Comparison of ENCODE assay signal across 1 cellular context in the genomic region with DNA sequence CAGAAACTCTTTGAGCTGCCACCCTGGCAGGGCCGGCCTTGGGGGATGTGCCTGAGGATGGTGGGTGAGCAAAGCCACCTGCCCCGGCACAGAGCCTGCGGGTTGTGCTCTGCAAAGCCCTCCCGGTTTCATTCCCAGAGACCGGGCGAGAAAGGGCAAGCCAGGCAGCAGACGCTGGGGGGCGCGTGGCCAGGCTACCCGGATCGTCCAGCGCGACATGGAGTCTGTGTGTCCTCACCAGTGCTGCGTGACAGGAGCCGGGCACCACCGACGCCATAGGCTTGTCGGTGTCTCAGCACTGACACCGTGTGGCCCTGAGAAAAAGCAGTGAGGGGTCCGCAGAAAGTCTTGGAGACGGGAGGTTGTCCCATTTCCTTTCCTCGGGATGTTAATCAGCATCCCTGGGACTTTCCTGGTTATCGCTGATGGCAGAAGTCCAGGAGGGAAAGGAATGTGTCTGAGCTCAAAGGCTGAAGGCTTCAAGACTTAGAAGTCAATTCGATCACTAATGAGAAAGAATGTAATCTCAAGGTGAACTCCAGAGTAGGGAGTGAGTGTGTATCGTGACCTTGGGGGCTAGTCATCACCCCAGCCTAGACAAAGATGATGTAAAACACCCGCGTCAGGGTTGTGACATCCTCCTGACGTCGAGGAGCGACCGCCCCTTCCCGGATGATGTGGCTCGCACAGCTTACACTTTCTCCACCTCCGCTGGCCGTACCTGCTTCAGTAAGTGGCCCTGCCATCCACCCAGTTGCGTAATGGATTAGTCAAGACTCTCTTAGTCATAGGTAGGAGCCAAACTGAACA.
A peak's percentile ranks its signal among the peaks of the same experiment; 100 is the strongest.
TF ChIP-seq lines count a peak whose summit lies in the region.

No MANE protein-coding gene starts in this region.

TF ChIP-seq in HepG2, 621 proteins besides CTCF, POLR2A, EP300 and RAD21 (continued from another document and continues in another):
- TF ChIP-seq, protein P1, sequence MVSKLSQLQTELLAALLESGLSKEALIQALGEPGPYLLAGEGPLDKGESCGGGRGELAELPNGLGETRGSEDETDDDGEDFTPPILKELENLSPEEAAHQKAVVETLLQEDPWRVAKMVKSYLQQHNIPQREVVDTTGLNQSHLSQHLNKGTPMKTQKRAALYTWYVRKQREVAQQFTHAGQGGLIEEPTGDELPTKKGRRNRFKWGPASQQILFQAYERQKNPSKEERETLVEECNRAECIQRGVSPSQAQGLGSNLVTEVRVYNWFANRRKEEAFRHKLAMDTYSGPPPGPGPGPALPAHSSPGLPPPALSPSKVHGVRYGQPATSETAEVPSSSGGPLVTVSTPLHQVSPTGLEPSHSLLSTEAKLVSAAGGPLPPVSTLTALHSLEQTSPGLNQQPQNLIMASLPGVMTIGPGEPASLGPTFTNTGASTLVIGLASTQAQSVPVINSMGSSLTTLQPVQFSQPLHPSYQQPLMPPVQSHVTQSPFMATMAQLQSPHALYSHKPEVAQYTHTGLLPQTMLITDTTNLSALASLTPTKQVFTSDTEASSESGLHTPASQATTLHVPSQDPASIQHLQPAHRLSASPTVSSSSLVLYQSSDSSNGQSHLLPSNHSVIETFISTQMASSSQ (IDR thresholded peaks at IDR 0.05; ENCODE audit: low read depth), result no peak
- TF ChIP-seq, protein P1 (CRISPR knock-in tag; IDR thresholded peaks at IDR 0.05; ENCODE audit: borderline replicate concordance), result no peak; the same call in 1 of the 2 replicates
- TF ChIP-seq ZNF468 (CRISPR knock-in tag; IDR thresholded peaks at IDR 0.05) (no peak), HMGA1 (CRISPR knock-in tag; conservative IDR thresholded peaks at IDR 0.05) (no peak), ZNF331 (CRISPR knock-in tag; IDR thresholded peaks at IDR 0.05) (peak; percentile 99), ZNF451 (CRISPR knock-in tag; IDR thresholded peaks at IDR 0.05) (peak; percentile 31; the same call in 1 of the 2 replicates), TP53 (CRISPR knock-in tag; conservative IDR thresholded peaks at IDR 0.05) (no peak), HNRNPL (IDR thresholded peaks at IDR 0.05; ENCODE audit: low read depth, low read length) (peak; percentile 86), ZNF547 (CRISPR knock-in tag; IDR thresholded peaks at IDR 0.05) (peak; percentile 56; the same call in 1 of the 2 replicates), ZNF292 (CRISPR knock-in tag; IDR thresholded peaks at IDR 0.05; ENCODE audit: borderline replicate concordance, low read depth) (peak; percentile 27; the same call in 1 of the 2 replicates), CC2D1A (CRISPR knock-in tag; IDR thresholded peaks at IDR 0.05) (no peak), SALL1 (CRISPR knock-in tag; IDR thresholded peaks at IDR 0.05) (peak; percentile 48), NFIB (CRISPR knock-in tag; IDR thresholded peaks at IDR 0.05; ENCODE audit: borderline replicate concordance) (no peak), SP2 (CRISPR knock-in tag; IDR thresholded peaks at IDR 0.05) (no peak), HNRNPLL (IDR thresholded peaks at IDR 0.05; ENCODE audit: low read depth, low read length, poor library complexity, severe bottlenecking) (peak; percentile 37), ELF3 (CRISPR knock-in tag; IDR thresholded peaks at IDR 0.05) (peak; percentile 40; the same call in 1 of the 2 replicates), SOX6 (IDR thresholded peaks at IDR 0.05) (no peak), SOX6 (CRISPR knock-in tag; IDR thresholded peaks at IDR 0.05) (peak; percentile 50), ARNT2 (CRISPR knock-in tag; IDR thresholded peaks at IDR 0.05; ENCODE audit: low read depth) (peak; percentile 65; the same call in 1 of the 2 replicates), ZNF816 (CRISPR knock-in tag; IDR thresholded peaks at IDR 0.05; ENCODE audit: borderline replicate concordance) (no peak)
- TF ChIP-seq, protein P2, sequence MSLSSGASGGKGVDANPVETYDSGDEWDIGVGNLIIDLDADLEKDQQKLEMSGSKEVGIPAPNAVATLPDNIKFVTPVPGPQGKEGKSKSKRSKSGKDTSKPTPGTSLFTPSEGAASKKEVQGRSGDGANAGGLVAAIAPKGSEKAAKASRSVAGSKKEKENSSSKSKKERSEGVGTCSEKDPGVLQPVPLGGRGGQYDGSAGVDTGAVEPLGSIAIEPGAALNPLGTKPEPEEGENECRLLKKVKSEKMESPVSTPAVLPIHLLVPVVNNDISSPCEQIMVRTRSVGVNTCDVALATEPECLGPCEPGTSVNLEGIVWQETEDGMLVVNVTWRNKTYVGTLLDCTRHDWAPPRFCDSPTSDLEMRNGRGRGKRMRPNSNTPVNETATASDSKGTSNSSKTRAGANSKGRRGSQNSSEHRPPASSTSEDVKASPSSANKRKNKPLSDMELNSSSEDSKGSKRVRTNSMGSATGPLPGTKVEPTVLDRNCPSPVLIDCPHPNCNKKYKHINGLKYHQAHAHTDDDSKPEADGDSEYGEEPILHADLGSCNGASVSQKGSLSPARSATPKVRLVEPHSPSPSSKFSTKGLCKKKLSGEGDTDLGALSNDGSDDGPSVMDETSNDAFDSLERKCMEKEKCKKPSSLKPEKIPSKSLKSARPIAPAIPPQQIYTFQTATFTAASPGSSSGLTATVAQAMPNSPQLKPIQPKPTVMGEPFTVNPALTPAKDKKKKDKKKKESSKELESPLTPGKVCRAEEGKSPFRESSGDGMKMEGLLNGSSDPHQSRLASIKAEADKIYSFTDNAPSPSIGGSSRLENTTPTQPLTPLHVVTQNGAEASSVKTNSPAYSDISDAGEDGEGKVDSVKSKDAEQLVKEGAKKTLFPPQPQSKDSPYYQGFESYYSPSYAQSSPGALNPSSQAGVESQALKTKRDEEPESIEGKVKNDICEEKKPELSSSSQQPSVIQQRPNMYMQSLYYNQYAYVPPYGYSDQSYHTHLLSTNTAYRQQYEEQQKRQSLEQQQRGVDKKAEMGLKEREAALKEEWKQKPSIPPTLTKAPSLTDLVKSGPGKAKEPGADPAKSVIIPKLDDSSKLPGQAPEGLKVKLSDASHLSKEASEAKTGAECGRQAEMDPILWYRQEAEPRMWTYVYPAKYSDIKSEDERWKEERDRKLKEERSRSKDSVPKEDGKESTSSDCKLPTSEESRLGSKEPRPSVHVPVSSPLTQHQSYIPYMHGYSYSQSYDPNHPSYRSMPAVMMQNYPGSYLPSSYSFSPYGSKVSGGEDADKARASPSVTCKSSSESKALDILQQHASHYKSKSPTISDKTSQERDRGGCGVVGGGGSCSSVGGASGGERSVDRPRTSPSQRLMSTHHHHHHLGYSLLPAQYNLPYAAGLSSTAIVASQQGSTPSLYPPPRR (CRISPR knock-in tag; IDR thresholded peaks at IDR 0.05; ENCODE audit: borderline replicate concordance), result no peak
- TF ChIP-seq, protein P3, sequence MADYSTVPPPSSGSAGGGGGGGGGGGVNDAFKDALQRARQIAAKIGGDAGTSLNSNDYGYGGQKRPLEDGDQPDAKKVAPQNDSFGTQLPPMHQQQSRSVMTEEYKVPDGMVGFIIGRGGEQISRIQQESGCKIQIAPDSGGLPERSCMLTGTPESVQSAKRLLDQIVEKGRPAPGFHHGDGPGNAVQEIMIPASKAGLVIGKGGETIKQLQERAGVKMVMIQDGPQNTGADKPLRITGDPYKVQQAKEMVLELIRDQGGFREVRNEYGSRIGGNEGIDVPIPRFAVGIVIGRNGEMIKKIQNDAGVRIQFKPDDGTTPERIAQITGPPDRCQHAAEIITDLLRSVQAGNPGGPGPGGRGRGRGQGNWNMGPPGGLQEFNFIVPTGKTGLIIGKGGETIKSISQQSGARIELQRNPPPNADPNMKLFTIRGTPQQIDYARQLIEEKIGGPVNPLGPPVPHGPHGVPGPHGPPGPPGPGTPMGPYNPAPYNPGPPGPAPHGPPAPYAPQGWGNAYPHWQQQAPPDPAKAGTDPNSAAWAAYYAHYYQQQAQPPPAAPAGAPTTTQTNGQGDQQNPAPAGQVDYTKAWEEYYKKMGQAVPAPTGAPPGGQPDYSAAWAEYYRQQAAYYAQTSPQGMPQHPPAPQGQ (CRISPR knock-in tag; IDR thresholded peaks at IDR 0.05; ENCODE audit: borderline replicate concordance), result no peak
- TF ChIP-seq, protein P4, sequence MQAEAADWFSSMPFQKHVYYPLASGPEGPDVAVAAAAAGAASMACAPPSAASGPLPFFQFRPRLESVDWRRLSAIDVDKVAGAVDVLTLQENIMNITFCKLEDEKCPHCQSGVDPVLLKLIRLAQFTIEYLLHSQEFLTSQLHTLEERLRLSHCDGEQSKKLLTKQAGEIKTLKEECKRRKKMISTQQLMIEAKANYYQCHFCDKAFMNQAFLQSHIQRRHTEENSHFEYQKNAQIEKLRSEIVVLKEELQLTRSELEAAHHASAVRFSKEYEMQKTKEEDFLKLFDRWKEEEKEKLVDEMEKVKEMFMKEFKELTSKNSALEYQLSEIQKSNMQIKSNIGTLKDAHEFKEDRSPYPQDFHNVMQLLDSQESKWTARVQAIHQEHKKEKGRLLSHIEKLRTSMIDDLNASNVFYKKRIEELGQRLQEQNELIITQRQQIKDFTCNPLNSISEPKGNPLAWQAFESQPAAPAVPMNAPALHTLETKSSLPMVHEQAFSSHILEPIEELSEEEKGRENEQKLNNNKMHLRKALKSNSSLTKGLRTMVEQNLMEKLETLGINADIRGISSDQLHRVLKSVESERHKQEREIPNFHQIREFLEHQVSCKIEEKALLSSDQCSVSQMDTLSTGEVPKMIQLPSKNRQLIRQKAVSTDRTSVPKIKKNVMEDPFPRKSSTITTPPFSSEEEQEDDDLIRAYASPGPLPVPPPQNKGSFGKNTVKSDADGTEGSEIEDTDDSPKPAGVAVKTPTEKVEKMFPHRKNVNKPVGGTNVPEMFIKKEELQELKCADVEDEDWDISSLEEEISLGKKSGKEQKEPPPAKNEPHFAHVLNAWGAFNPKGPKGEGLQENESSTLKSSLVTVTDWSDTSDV (CRISPR knock-in tag; IDR thresholded peaks at IDR 0.05), result no peak
- TF ChIP-seq, protein P5, sequence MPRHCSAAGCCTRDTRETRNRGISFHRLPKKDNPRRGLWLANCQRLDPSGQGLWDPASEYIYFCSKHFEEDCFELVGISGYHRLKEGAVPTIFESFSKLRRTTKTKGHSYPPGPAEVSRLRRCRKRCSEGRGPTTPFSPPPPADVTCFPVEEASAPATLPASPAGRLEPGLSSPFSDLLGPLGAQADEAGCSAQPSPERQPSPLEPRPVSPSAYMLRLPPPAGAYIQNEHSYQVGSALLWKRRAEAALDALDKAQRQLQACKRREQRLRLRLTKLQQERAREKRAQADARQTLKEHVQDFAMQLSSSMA (CRISPR knock-in tag; IDR thresholded peaks at IDR 0.05), result no peak
- TF ChIP-seq, protein P6, sequence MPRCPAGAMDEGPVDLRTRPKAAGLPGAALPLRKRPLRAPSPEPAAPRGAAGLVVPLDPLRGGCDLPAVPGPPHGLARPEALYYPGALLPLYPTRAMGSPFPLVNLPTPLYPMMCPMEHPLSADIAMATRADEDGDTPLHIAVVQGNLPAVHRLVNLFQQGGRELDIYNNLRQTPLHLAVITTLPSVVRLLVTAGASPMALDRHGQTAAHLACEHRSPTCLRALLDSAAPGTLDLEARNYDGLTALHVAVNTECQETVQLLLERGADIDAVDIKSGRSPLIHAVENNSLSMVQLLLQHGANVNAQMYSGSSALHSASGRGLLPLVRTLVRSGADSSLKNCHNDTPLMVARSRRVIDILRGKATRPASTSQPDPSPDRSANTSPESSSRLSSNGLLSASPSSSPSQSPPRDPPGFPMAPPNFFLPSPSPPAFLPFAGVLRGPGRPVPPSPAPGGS (CRISPR knock-in tag; IDR thresholded peaks at IDR 0.05), result no peak
- TF ChIP-seq, protein P7, sequence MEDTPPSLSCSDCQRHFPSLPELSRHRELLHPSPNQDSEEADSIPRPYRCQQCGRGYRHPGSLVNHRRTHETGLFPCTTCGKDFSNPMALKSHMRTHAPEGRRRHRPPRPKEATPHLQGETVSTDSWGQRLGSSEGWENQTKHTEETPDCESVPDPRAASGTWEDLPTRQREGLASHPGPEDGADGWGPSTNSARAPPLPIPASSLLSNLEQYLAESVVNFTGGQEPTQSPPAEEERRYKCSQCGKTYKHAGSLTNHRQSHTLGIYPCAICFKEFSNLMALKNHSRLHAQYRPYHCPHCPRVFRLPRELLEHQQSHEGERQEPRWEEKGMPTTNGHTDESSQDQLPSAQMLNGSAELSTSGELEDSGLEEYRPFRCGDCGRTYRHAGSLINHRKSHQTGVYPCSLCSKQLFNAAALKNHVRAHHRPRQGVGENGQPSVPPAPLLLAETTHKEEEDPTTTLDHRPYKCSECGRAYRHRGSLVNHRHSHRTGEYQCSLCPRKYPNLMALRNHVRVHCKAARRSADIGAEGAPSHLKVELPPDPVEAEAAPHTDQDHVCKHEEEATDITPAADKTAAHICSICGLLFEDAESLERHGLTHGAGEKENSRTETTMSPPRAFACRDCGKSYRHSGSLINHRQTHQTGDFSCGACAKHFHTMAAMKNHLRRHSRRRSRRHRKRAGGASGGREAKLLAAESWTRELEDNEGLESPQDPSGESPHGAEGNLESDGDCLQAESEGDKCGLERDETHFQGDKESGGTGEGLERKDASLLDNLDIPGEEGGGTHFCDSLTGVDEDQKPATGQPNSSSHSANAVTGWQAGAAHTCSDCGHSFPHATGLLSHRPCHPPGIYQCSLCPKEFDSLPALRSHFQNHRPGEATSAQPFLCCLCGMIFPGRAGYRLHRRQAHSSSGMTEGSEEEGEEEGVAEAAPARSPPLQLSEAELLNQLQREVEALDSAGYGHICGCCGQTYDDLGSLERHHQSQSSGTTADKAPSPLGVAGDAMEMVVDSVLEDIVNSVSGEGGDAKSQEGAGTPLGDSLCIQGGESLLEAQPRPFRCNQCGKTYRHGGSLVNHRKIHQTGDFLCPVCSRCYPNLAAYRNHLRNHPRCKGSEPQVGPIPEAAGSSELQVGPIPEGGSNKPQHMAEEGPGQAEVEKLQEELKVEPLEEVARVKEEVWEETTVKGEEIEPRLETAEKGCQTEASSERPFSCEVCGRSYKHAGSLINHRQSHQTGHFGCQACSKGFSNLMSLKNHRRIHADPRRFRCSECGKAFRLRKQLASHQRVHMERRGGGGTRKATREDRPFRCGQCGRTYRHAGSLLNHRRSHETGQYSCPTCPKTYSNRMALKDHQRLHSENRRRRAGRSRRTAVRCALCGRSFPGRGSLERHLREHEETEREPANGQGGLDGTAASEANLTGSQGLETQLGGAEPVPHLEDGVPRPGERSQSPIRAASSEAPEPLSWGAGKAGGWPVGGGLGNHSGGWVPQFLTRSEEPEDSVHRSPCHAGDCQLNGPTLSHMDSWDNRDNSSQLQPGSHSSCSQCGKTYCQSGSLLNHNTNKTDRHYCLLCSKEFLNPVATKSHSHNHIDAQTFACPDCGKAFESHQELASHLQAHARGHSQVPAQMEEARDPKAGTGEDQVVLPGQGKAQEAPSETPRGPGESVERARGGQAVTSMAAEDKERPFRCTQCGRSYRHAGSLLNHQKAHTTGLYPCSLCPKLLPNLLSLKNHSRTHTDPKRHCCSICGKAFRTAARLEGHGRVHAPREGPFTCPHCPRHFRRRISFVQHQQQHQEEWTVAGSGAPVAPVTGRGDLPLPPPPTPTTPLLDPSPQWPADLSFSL (CRISPR knock-in tag; IDR thresholded peaks at IDR 0.05), result no peak
